ENCODE assay signal across 1 cellular context in genomic region chr3:72855001-72855400, GRCh38.
TF ChIP-seq lines count a peak whose summit lies in the region.

No MANE protein-coding gene starts in this region.

TF ChIP-seq in GM23338, 12 proteins besides CTCF, POLR2A, EP300 and RAD21 (continued from another document):
- TF ChIP-seq ZNF462 (CRISPR knock-in tag; IDR thresholded peaks at IDR 0.05) (no peak), NANOG (IDR thresholded peaks at IDR 0.05; ENCODE audit: borderline replicate concordance) (no peak), ZNF331 (CRISPR knock-in tag; IDR thresholded peaks at IDR 0.05; ENCODE audit: low read depth) (no peak)
TF ChIP-seq in GM23338: peak in this region for 0.
